Comparison of ENCODE assay signal across 1 cellular context in genomic region chrX:100435726-100436125, GRCh38.
TF ChIP-seq lines count a peak whose summit lies in the region.

No MANE protein-coding gene starts in this region.

TF ChIP-seq in H1, 55 proteins besides CTCF, POLR2A, EP300 and RAD21 (continued from another document):
- TF ChIP-seq BRCA1 (IDR thresholded peaks at IDR 0.05; ENCODE audit: low read depth, low read length) = no peak
